In genomic region chr12:131283862-131284825, GRCh38 we compare ENCODE assay signal across 8 cellular contexts.
DNase-seq lines count a peak whose midpoint lies in the region; ATAC-seq and TF ChIP-seq lines count a peak whose summit lies in the region.
"Not testable (repeated sequence)": the region's sequence is repeated elsewhere in the genome, so short reads cannot be mapped to it uniquely, and the experiment has no call there.

No MANE protein-coding gene starts in this region.

- peak overlapping the region in 8 of 11 experiments; percentile 45 to 73 (median 58); a peak in 13 of 22 replicates for H3K4me2 ChIP-seq in BLaER1 treated with 17β-estradiol and CSF1 and Interleukin-3, amounts not matched to agents 10 nM and 100 nM

- peaks cover 3 to 11% (median 10%) of the 10 kb centered on the region in 10 experiments; a peak in 16 of 20 replicates for H3K4me1 ChIP-seq in BLaER1 treated with 17β-estradiol and CSF1 and Interleukin-3, amounts not matched to agents 10 nM and 100 nM
- not testable (repeated sequence) for H3K4me1 ChIP-seq in RWPE2 (ENCODE audit: insufficient read depth, poor library complexity, severe bottlenecking)

- DNase-seq in RWPE2 (ENCODE audit: low spot score) = peak; percentile 7
- not testable (repeated sequence) for DNase-seq in activated T-cell treated with anti-CD3 and anti-CD28 coated beads, Interleukin-2, amount 50 U/mL, for 72 hours; neural crest cell (ENCODE audit: low read depth, low spot score); stimulated activated effector memory CD8-positive, alpha-beta T cell treated with anti-CD3 and anti-CD28 coated beads, Interleukin-12 subunit alpha, Interleukin-12 subunit beta, amount 100 ng/mL, for 72 hours (ENCODE audit: low spot score in 2 of 2)
- DNase-seq in chondrocyte (ENCODE audit: low spot score) = peak; percentile 91
- DNase-seq in kidney tubule cell (ENCODE audit: low spot score) = peak; percentile 52
- DNase-seq in ureter (ENCODE audit: low spot score) = peak; percentile 34

- not testable (repeated sequence) for H3K4me1 Mint-ChIP-seq in activated T-cell treated with anti-CD3 and anti-CD28 coated beads, Interleukin-2, amount 50 U/mL, for 72 hours (ENCODE audit: low read depth); chondrocyte (ENCODE audit: low read depth); stimulated activated effector memory CD8-positive, alpha-beta T cell treated with anti-CD3 and anti-CD28 coated beads, Interleukin-12 subunit alpha, Interleukin-12 subunit beta, amount 100 ng/mL, for 72 hours
- peaks cover 15% of the 10 kb centered on the region for H3K4me1 Mint-ChIP-seq in neural crest cell

- H4K20me1 ChIP-seq in BLaER1 treated with 17β-estradiol and CSF1 and Interleukin-3, amounts not matched to agents 10 nM and 100 nM = not testable (repeated sequence)

- H3K27me3 Mint-ChIP-seq in activated T-cell treated with anti-CD3 and anti-CD28 coated beads, Interleukin-2, amount 50 U/mL, for 72 hours (ENCODE audit: low read depth); chondrocyte (ENCODE audit: low read depth); neural crest cell (ENCODE audit: low read depth): not testable (repeated sequence)

- not testable (repeated sequence) for H3K27ac Mint-ChIP-seq in activated T-cell treated with anti-CD3 and anti-CD28 coated beads, Interleukin-2, amount 50 U/mL, for 72 hours; chondrocyte (ENCODE audit: unreplicated experiment); stimulated activated effector memory CD8-positive, alpha-beta T cell treated with anti-CD3 and anti-CD28 coated beads, Interleukin-12 subunit alpha, Interleukin-12 subunit beta, amount 100 ng/mL, for 72 hours
- H3K27ac Mint-ChIP-seq in neural crest cell (ENCODE audit: unreplicated experiment) = peak overlapping the region; percentile 89

- H3K4me3 ChIP-seq in BLaER1 treated with 17β-estradiol and CSF1 and Interleukin-3, amounts not matched to agents 10 nM and 100 nM; RWPE2 (ENCODE audit: severe bottlenecking): not testable (repeated sequence)

- H3K4me3 Mint-ChIP-seq in activated T-cell treated with anti-CD3 and anti-CD28 coated beads, Interleukin-2, amount 50 U/mL, for 72 hours; chondrocyte (ENCODE audit: unreplicated experiment); neural crest cell; stimulated activated effector memory CD8-positive, alpha-beta T cell treated with anti-CD3 and anti-CD28 coated beads, Interleukin-12 subunit alpha, Interleukin-12 subunit beta, amount 100 ng/mL, for 72 hours: not testable (repeated sequence)

- H3K36me3 ChIP-seq in BLaER1 treated with 17β-estradiol and CSF1 and Interleukin-3, amounts not matched to agents 10 nM and 100 nM; RWPE2 (ENCODE audit: low read depth): not testable (repeated sequence)

- H3K9me3 ChIP-seq in BLaER1 treated with 17β-estradiol and CSF1 and Interleukin-3, amounts not matched to agents 10 nM and 100 nM (replicated peaks in 1 of 11); RWPE2 (ENCODE audit: severe bottlenecking): not testable (repeated sequence)

- not testable (repeated sequence) for H3K27me3 ChIP-seq in BLaER1 treated with 17β-estradiol and CSF1 and Interleukin-3, amounts not matched to agents 10 nM and 100 nM; RWPE2 (ENCODE audit: insufficient read depth, poor library complexity, severe bottlenecking)

- not testable (repeated sequence) for TF ChIP-seq CTCF in RWPE2 (IDR thresholded peaks at IDR 0.05; ENCODE audit: poor library complexity, severe bottlenecking); chondrocyte (IDR thresholded peaks at IDR 0.05); neural crest cell (conservative IDR thresholded peaks at IDR 0.05)

- peak overlapping the region in 6 of 11 experiments; percentile 18 to 72 (median 56); a peak in 9 of 22 replicates for H3K27ac ChIP-seq in BLaER1 treated with 17β-estradiol and CSF1 and Interleukin-3, amounts not matched to agents 10 nM and 100 nM
- H3K27ac ChIP-seq in RWPE2 (ENCODE audit: poor library complexity, severe bottlenecking) = not testable (repeated sequence)

- not testable (repeated sequence) for ATAC-seq in RWPE2 (ENCODE audit: low read depth)
- peak; percentile 50 to 54 for ATAC-seq in activated T-cell treated with anti-CD3 and anti-CD28 coated beads, Interleukin-2, amount 50 U/mL, for 72 hours (replicated peaks in 1 of 2)
- peak; percentile 48 for ATAC-seq in stimulated activated effector memory CD8-positive, alpha-beta T cell treated with anti-CD3 and anti-CD28 coated beads, Interleukin-12 subunit alpha, Interleukin-12 subunit beta, amount 100 ng/mL, for 72 hours

- not testable (repeated sequence) for H3K9me3 Mint-ChIP-seq in activated T-cell treated with anti-CD3 and anti-CD28 coated beads, Interleukin-2, amount 50 U/mL, for 72 hours; chondrocyte (ENCODE audit: low read depth); neural crest cell; stimulated activated effector memory CD8-positive, alpha-beta T cell treated with anti-CD3 and anti-CD28 coated beads, Interleukin-12 subunit alpha, Interleukin-12 subunit beta, amount 100 ng/mL, for 72 hours

- peak overlapping the region in 3 of 11 experiments; percentile 39 to 51 (median 46); a peak in 2 of 22 replicates for H3K9ac ChIP-seq in BLaER1 treated with 17β-estradiol and CSF1 and Interleukin-3, amounts not matched to agents 10 nM and 100 nM

- not testable (repeated sequence) for H3K36me3 Mint-ChIP-seq in activated T-cell treated with anti-CD3 and anti-CD28 coated beads, Interleukin-2, amount 50 U/mL, for 72 hours (ENCODE audit: insufficient read depth in 2 of 2); chondrocyte (ENCODE audit: low read depth); neural crest cell (ENCODE audit: low read depth); stimulated activated effector memory CD8-positive, alpha-beta T cell treated with anti-CD3 and anti-CD28 coated beads, Interleukin-12 subunit alpha, Interleukin-12 subunit beta, amount 100 ng/mL, for 72 hours
